Comparison of ENCODE assay signal across 10 cellular contexts in genomic region chr17:81286491-81287145, GRCh38. TPM values are rescaled to one million over a fixed set of nuclear protein-coding genes. Genes with fewer than 3 reads are reported as not detected.
A peak's percentile ranks its signal among the peaks of the same experiment; 100 is the strongest.
DNase-seq lines count a peak whose midpoint lies in the region; ATAC-seq, FAIRE-seq and TF ChIP-seq lines count a peak whose summit lies in the region.
"Had no signal": no experiment of that assay in that cellular context is flagged by ENCODE, and none has a peak within 500 bp of the region (broad histone marks: within the 10 kb centered on the region; RNA-seq: fewer than 3 reads in every experiment).

No MANE protein-coding gene starts in this region.

- H3K9me3 ChIP-seq in K562 (replicated peaks; ENCODE audit: control insufficient read depth, insufficient read depth, low read depth, low read length), result no peaks in the 10 kb centered on the region
- no peaks in the 10 kb centered on the region for H3K9me3 ChIP-seq in lung (ENCODE audit: control insufficient read depth in 2 of 2, insufficient read depth in 1 of 2, low read length in 1 of 2)
- no peaks in the 10 kb centered on the region for H3K9me3 ChIP-seq in thyroid gland

- no peaks in the 10 kb centered on the region for H4K20me1 ChIP-seq in K562 (replicated peaks; ENCODE audit: control insufficient read depth, insufficient read depth, low read length)

- no peaks in the 10 kb centered on the region for H3K36me3 Mint-ChIP-seq in activated naive CD4-positive, alpha-beta T cell treated with anti-CD3 and anti-CD28 coated beads, Interleukin-2, amount 50 U/mL, for 24 hours

- ATAC-seq in K562, result no peak
- no peak for ATAC-seq in lung (ENCODE audit: insufficient read depth, low FRiP score)
- no peak for ATAC-seq in left lobe of liver

- H3K9me1 ChIP-seq in K562 (ENCODE audit: control insufficient read depth, insufficient read depth, low read length), result no peaks in the 10 kb centered on the region

- BruUV-seq in K562 (replicated peaks; lab: Mats Ljungman, UMichigan), result no TSS peak

- CTCF ChIA-PET in K562 (lab: Yijun Ruan, JAX; ENCODE audit: low intra/inter-chr PET ratio), result no interaction called here

- no peak overlapping the region for H3K4me2 ChIP-seq in K562 (ENCODE audit: insufficient read depth, low read length)

- no peaks in the 10 kb centered on the region for H3K27me3 Mint-ChIP-seq in activated naive CD4-positive, alpha-beta T cell treated with anti-CD3 and anti-CD28 coated beads, Interleukin-2, amount 50 U/mL, for 24 hours

- peak overlapping the region; percentile 84; the same call in 1 of the 3 replicates for H3K27ac ChIP-seq in K562 (ENCODE audit: extremely low read depth, low read depth, low read length)
- H3K27ac ChIP-seq in lung (ENCODE audit: low read depth in 1 of 2, low read length in 1 of 2), result peak overlapping the region; percentile 51 to 93
- H3K27ac ChIP-seq in thyroid gland, result peak overlapping the region in 2 of 3 donors; percentile 63 to 73

- 92% methylated on average over 23 of the region's 23 CpGs for WGBS in K562 (ENCODE audit: insufficient coverage, low coverage, missing lambda C conversion rate)
- WGBS in lung, 2 donors, result 84 to 88% methylated on average over 23 of the region's 23 CpGs
- WGBS in thyroid gland, 2 donors, result 91 to 93% methylated on average over 12 to 20 of the region's 23 CpGs

- H3K4me1 Mint-ChIP-seq in activated naive CD4-positive, alpha-beta T cell treated with anti-CD3 and anti-CD28 coated beads, Interleukin-2, amount 50 U/mL, for 24 hours, result peaks cover 49% of the 10 kb centered on the region

- H3K79me2 ChIP-seq in K562 (ENCODE audit: control insufficient read depth, insufficient read depth, low read length), result peaks cover 50% of the 10 kb centered on the region

- peak overlapping the region; percentile 57 for H3K4me3 Mint-ChIP-seq in activated naive CD4-positive, alpha-beta T cell treated with anti-CD3 and anti-CD28 coated beads, Interleukin-2, amount 50 U/mL, for 24 hours
- H3K4me3 Mint-ChIP-seq: mesothelial cell of epicardium had no signal

- FAIRE-seq in K562 (lab: Jason Lieb, UNC), result no peak

- H3K27ac Mint-ChIP-seq in activated naive CD4-positive, alpha-beta T cell treated with anti-CD3 and anti-CD28 coated beads, Interleukin-2, amount 50 U/mL, for 24 hours, result peak overlapping the region; percentile 51
- H3K27ac Mint-ChIP-seq: mesothelial cell of epicardium had no signal

- POLR2A ChIA-PET in K562 (lab: Yijun Ruan, JAX), result interaction anchor here (0.9 to 2.2 kb wide), 4 partner anchors 8 to 198 kb away, joined by 3 to 8 read pairs (median 3); partner anchors contain the start of gene SLC38A10

- H3K9me3 Mint-ChIP-seq in activated naive CD4-positive, alpha-beta T cell treated with anti-CD3 and anti-CD28 coated beads, Interleukin-2, amount 50 U/mL, for 24 hours, result no peaks in the 10 kb centered on the region
- H3K9me3 Mint-ChIP-seq: mesothelial cell of epicardium had no signal

- no peak overlapping the region for H2AFZ ChIP-seq in K562 (ENCODE audit: low read depth, low read length)

- H3K27me3 ChIP-seq in K562 (ENCODE audit: control insufficient read depth in 2 of 2, insufficient read depth in 2 of 2, low read length in 2 of 2) (no peaks in the 10 kb centered on the region), lung (ENCODE audit: control insufficient read depth, insufficient read depth) (no peaks in the 10 kb centered on the region), thyroid gland (no peaks in the 10 kb centered on the region)

- TF ChIP-seq EP300 in K562 (IDR thresholded peaks at IDR 0.05; ENCODE audit: low read length), result no peak

- peak overlapping the region in 1 of 2 experiments; percentile 89; a peak in 2 of 4 replicates for H3K9ac ChIP-seq in K562 (ENCODE audit: insufficient read depth in 1 of 2, low read depth in 2 of 2, low read length in 2 of 2)

- TF ChIP-seq CTCF in K562 (IDR thresholded peaks at IDR 0.05 in 2 of 3, conservative IDR thresholded peaks at IDR 0.05 in 1 of 3; ENCODE audit: insufficient read depth in 2 of 3, low read depth in 1 of 3, low read length in 3 of 3) (no peak), lung (IDR thresholded peaks at IDR 0.05; ENCODE audit: control extremely low read depth, extremely low read depth) (no peak), thyroid gland (IDR thresholded peaks at IDR 0.05) (no peak)

- peaks cover 17 to 57% of the 10 kb centered on the region in 2 experiments for H3K4me1 ChIP-seq in K562 (replicated peaks in 1 of 2; ENCODE audit: control insufficient read depth in 2 of 2, insufficient read depth in 2 of 2, low read length in 2 of 2)
- peaks cover 0 to 15% of the 10 kb centered on the region in 2 donors for H3K4me1 ChIP-seq in lung (ENCODE audit: control insufficient read depth in 2 of 2, insufficient read depth in 2 of 2, low read length in 2 of 2)
- peaks cover 8 to 21% of the 10 kb centered on the region in 2 donors for H3K4me1 ChIP-seq in thyroid gland

- no peak for DNase-seq in activated naive CD4-positive, alpha-beta T cell treated with anti-CD3 and anti-CD28 coated beads, Interleukin-2, amount 50 U/mL, for 16 hours
- DNase-seq in K562 (ENCODE audit: extremely low read depth in 1 of 4, low spot score in 3 of 4), result no peak
- DNase-seq in lung (ENCODE audit: low spot score), result no peak
- DNase-seq in thyroid gland, result no peak
- no peak for DNase-seq in DMS53 (lab: John Stamatoyannopoulos, UW)
- DNase-seq in KG1 (lab: John Stamatoyannopoulos, UW), result no peak
- DNase-seq in left lobe of liver (ENCODE audit: low spot score), result no peak
- DNase-seq: stimulated activated CD4-positive, alpha-beta T cell treated with anti-CD3 and anti-CD28 coated beads, Interleukin-12 subunit alpha, Interleukin-12 subunit beta, amount 100 ng/mL, for 4 hours had no signal

- TF ChIP-seq RAD21 in K562 (CRISPR knock-in tag; conservative IDR thresholded peaks at IDR 0.05 in 1 of 2, IDR thresholded peaks at IDR 0.05 in 1 of 2), result no peak

- TF ChIP-seq POLR2A in K562 (conservative IDR thresholded peaks at IDR 0.05), result no peak
- no peak for TF ChIP-seq POLR2A in thyroid gland (IDR thresholded peaks at IDR 0.05)

- intact Hi-C loops in K562 (cut with micrococcal nuclease), result no loop called here
- intact Hi-C loops in thyroid gland (cut with DNase I), result no loop called here

- H3K4me3 ChIP-seq in K562, result no peak overlapping the region
- H3K4me3 ChIP-seq in lung, result no peak overlapping the region
- H3K4me3 ChIP-seq in thyroid gland (replicated peaks in 1 of 3), result no peak overlapping the region

- in situ Hi-C loops in K562 (cut with MboI), result no loop called here

- peaks cover 67% of the 10 kb centered on the region; the same call in 2 of the 3 replicates for H3K36me3 ChIP-seq in K562 (ENCODE audit: control insufficient read depth, insufficient read depth, low read length)
- peaks cover 0 to 34% of the 10 kb centered on the region in 2 donors for H3K36me3 ChIP-seq in lung (ENCODE audit: control insufficient read depth in 2 of 2, insufficient read depth in 2 of 2, low read length in 2 of 2)
- peaks cover 12 to 15% of the 10 kb centered on the region in 2 donors for H3K36me3 ChIP-seq in thyroid gland

RNA-seq across cellular contexts. Expression of gene SLC38A10, which starts 8.5 kb away (rescaled TPM):
- total RNA-seq in K562 (2011; cell fraction: chromatin; rRNA removed; ENCODE audit: low replicate concordance), result 96.2 and 235 TPM in 2 replicates
- 109 and 114 TPM in 2 replicates for total RNA-seq in K562 (2011; cell fraction: nucleolus; rRNA removed)
- 104 and 132 TPM in 2 replicates for total RNA-seq in K562 (2011; cell fraction: nucleoplasm; rRNA removed)
- total RNA-seq in K562 (2014; rRNA removed) (35.6 and 35.8 TPM in 2 replicates), K562 (2014; rRNA removed; fragmentation: Illumina TruSeq; extraction: Trizol) (4.3 and 5.2 TPM in 2 replicates), K562 (2015; rRNA removed; fragmentation: Illumina TruSeq; extraction: Trizol) (15.5 and 16.1 TPM in 2 replicates), K562 (2021) (52.8 and 54.2 TPM in 2 replicates), lung (100 to 1,000 TPM in 1 of 2 donors, 10 to 100 TPM in 1; 56.0 to 127 TPM), thyroid gland (100 to 1,000 TPM in 3 of 4 donors, 10 to 100 TPM in 1; 81.8 to 140 (median 121) TPM), left lobe of liver (101 TPM)
- polyA plus RNA-seq in K562 (2011; rRNA removed) (13.1 and 18.0 TPM in 2 replicates), K562 (2014; fragmentation: Illumina TruSeq; extraction: Trizol) (13.8 and 24.0 TPM in 2 replicates), K562 (2014; fragmentation: Nextera tagmentation; extraction: Ambion mirVana) (under 1 TPM; 0.45 to 0.92 TPM), K562 (2014; rRNA removed) (31.7 and 32.1 TPM in 2 replicates), lung (10 to 100 TPM; 69.6 to 95.3 TPM)
- polyA plus RNA-seq in K562 (2011; cell fraction: cytosol; rRNA removed), result 18.4 and 29.4 TPM in 2 replicates
- polyA plus RNA-seq in K562 (2011; cell fraction: nucleus; rRNA removed), result 50.2 and 67.4 TPM in 2 replicates
- polyA plus RNA-seq in K562 (2012), result 38.9 and 86.6 TPM in 2 replicates
- polyA minus RNA-seq in K562 (2011; rRNA and poly(A)+ RNA removed), result 16.9 and 24.8 TPM in 2 replicates
- 54.3 and 65.3 TPM in 2 replicates for polyA minus RNA-seq in K562 (2011; cell fraction: cytosol; rRNA and poly(A)+ RNA removed)
- polyA minus RNA-seq in K562 (2011; cell fraction: nucleus; rRNA and poly(A)+ RNA removed), result 28.7 and 33.2 TPM in 2 replicates

RNA-seq across cellular contexts. Expression of gene NDUFAF8, which starts 47.5 kb away (rescaled TPM):
- total RNA-seq in K562 (2011; cell fraction: chromatin; rRNA removed; ENCODE audit: low replicate concordance), result 68.1 and 75.3 TPM in 2 replicates
- 29.2 and 40.8 TPM in 2 replicates for total RNA-seq in K562 (2011; cell fraction: nucleolus; rRNA removed)
- total RNA-seq in K562 (2011; cell fraction: nucleoplasm; rRNA removed), result 60.6 and 70.4 TPM in 2 replicates
- total RNA-seq in K562 (2014; rRNA removed), result 107 and 136 TPM in 2 replicates
- total RNA-seq in K562 (2014; rRNA removed; fragmentation: Illumina TruSeq; extraction: Trizol), result 102 and 107 TPM in 2 replicates
- total RNA-seq in K562 (2015; rRNA removed; fragmentation: Illumina TruSeq; extraction: Trizol), result 84.5 and 90.0 TPM in 2 replicates
- total RNA-seq in K562 (2021), result 83.7 and 87.1 TPM in 2 replicates
- 88.8 and 116 TPM in 2 replicates for polyA plus RNA-seq in K562 (2011; rRNA removed)
- 77.7 and 122 TPM in 2 replicates for polyA plus RNA-seq in K562 (2011; cell fraction: cytosol; rRNA removed)
- polyA plus RNA-seq in K562 (2011; cell fraction: nucleus; rRNA removed), result 40.8 and 50.9 TPM in 2 replicates
- 37.9 and 163 TPM in 2 replicates for polyA plus RNA-seq in K562 (2012)
- 33.5 and 44.1 TPM in 2 replicates for polyA plus RNA-seq in K562 (2014; fragmentation: Illumina TruSeq; extraction: Trizol)
- polyA plus RNA-seq in K562 (2014; fragmentation: Nextera tagmentation; extraction: Ambion mirVana), result 10 to 100 TPM; 13.5 to 17.4 TPM
- polyA plus RNA-seq in K562 (2014; rRNA removed), result 138 and 144 TPM in 2 replicates
- polyA minus RNA-seq in K562 (2011; rRNA and poly(A)+ RNA removed), result 36.1 and 37.7 TPM in 2 replicates
- polyA minus RNA-seq in K562 (2011; cell fraction: cytosol; rRNA and poly(A)+ RNA removed), result 4.4 and 14.6 TPM in 2 replicates
- 11.4 and 14.2 TPM in 2 replicates for polyA minus RNA-seq in K562 (2011; cell fraction: nucleus; rRNA and poly(A)+ RNA removed)
- total RNA-seq in lung, result 10 to 100 TPM; 12.7 to 51.1 TPM
- 10 to 100 TPM; 23.1 to 36.7 TPM for polyA plus RNA-seq in lung
- 100 to 1,000 TPM in 1 of 4 donors, 10 to 100 TPM in 3; 17.0 to 107 (median 53.7) TPM for total RNA-seq in thyroid gland
- total RNA-seq in left lobe of liver, result 33.3 TPM

RNA-seq across cellular contexts. Expression of gene TEPSIN, which starts 47.8 kb away (rescaled TPM):
- 40.8 and 141 TPM in 2 replicates for total RNA-seq in K562 (2011; cell fraction: chromatin; rRNA removed; ENCODE audit: low replicate concordance)
- 87.2 and 95.9 TPM in 2 replicates for total RNA-seq in K562 (2011; cell fraction: nucleolus; rRNA removed)
- total RNA-seq in K562 (2011; cell fraction: nucleoplasm; rRNA removed), result 46.2 and 50.4 TPM in 2 replicates
- total RNA-seq in K562 (2014; rRNA removed) (10.0 and 18.0 TPM in 2 replicates), K562 (2014; rRNA removed; fragmentation: Illumina TruSeq; extraction: Trizol) (1.8 and 2.1 TPM in 2 replicates), K562 (2015; rRNA removed; fragmentation: Illumina TruSeq; extraction: Trizol) (5.1 and 5.7 TPM in 2 replicates), K562 (2021) (24.8 and 29.8 TPM in 2 replicates), lung (10 to 100 TPM; 20.7 to 48.7 TPM), thyroid gland (10 to 100 TPM; 37.9 to 82.2 (median 64.9) TPM), left lobe of liver (33.9 TPM)
- polyA plus RNA-seq in K562 (2011; rRNA removed) (6.6 and 9.8 TPM in 2 replicates), K562 (2014; fragmentation: Illumina TruSeq; extraction: Trizol) (5.3 and 7.2 TPM in 2 replicates), K562 (2014; fragmentation: Nextera tagmentation; extraction: Ambion mirVana) (under 1 TPM; 0.80 to 0.81 TPM), K562 (2014; rRNA removed) (15.2 and 22.7 TPM in 2 replicates), lung (10 to 100 TPM; 29.1 to 33.1 TPM)
- 8.0 and 15.3 TPM in 2 replicates for polyA plus RNA-seq in K562 (2011; cell fraction: cytosol; rRNA removed)
- 105 and 184 TPM in 2 replicates for polyA plus RNA-seq in K562 (2011; cell fraction: nucleus; rRNA removed)
- polyA plus RNA-seq in K562 (2012), result 12.5 and 21.3 TPM in 2 replicates
- polyA minus RNA-seq in K562 (2011; rRNA and poly(A)+ RNA removed), result 3.7 and 4.7 TPM in 2 replicates
- polyA minus RNA-seq in K562 (2011; cell fraction: cytosol; rRNA and poly(A)+ RNA removed), result 4.6 and 6.4 TPM in 2 replicates
- 37.2 and 42.8 TPM in 2 replicates for polyA minus RNA-seq in K562 (2011; cell fraction: nucleus; rRNA and poly(A)+ RNA removed)
